ENCODE assay signal across 8 cellular contexts in the genomic region with DNA sequence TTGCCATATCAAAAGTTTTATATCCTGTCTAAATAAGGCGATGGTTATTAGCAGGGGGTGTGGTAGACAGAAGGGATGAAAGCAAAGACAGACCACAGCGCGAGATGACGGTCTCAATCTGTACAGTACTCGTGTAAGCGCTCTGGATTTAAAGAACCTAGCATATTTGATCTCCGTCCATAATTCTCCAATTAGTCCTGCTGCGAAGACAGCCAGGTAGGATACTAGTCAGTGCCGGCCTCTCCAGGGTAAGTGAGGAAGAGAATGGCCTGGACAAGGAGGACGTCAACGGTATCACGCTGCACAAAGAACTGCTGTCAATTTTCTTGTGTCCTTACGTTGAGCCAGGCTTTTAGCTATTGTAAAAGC. TPM values are rescaled to one million over a fixed set of nuclear protein-coding genes. Genes with fewer than 3 reads are reported as not detected.
DNase-seq lines count a peak whose midpoint lies in the region; ATAC-seq and TF ChIP-seq lines count a peak whose summit lies in the region.

No MANE protein-coding gene starts in this region.

- peak overlapping the region; percentile 90 for H3K27ac ChIP-seq in DOHH2 (ENCODE audit: low read depth, low read length)
- H3K27ac ChIP-seq in KOPT-K1 (ENCODE audit: low read depth, low read length, poor library complexity, severe bottlenecking), result peak overlapping the region; percentile 90
- no peak overlapping the region for H3K27ac ChIP-seq in aorta (ENCODE audit: low read depth in 1 of 2, low read length in 2 of 2)

- no peak overlapping the region for H3K27ac Mint-ChIP-seq in activated naive CD8-positive, alpha-beta T cell treated with anti-CD3 and anti-CD28 coated beads, Interleukin-2, amount 50 U/mL, for 24 hours

- intact Hi-C loops in aorta (cut with DNase I), result loop anchor here in 1 of 2 donors (5.0 kb wide), 2 partner anchors 143 to 293 kb away; a partner anchor contains a TSS

- H3K36me3 ChIP-seq in DOHH2 (ENCODE audit: control insufficient read depth, low read length) (peaks cover 53% of the 10 kb centered on the region), KOPT-K1 (ENCODE audit: insufficient read depth, low read length) (peaks cover 35% of the 10 kb centered on the region), aorta (ENCODE audit: control insufficient read depth in 1 of 2, insufficient read depth in 2 of 2, low read length in 1 of 2) (no peaks in the 10 kb centered on the region)

- no peaks in the 10 kb centered on the region for H4K20me1 ChIP-seq in DOHH2 (ENCODE audit: control insufficient read depth, insufficient read depth, low read depth, low read length)

- ATAC-seq in GM19395 (IDR thresholded peaks at IDR 0.05; ENCODE audit: unreplicated experiment) (peak; percentile 27), aorta (ENCODE audit: low FRiP score) (no peak)
- no peak for ATAC-seq in activated naive CD8-positive, alpha-beta T cell treated with anti-CD3 and anti-CD28 coated beads, Interleukin-2, amount 50 U/mL, for 24 hours

- no peaks in the 10 kb centered on the region for H3K9me3 Mint-ChIP-seq in activated naive CD8-positive, alpha-beta T cell treated with anti-CD3 and anti-CD28 coated beads, Interleukin-2, amount 50 U/mL, for 24 hours

- no peak overlapping the region for H3K4me3 Mint-ChIP-seq in activated naive CD8-positive, alpha-beta T cell treated with anti-CD3 and anti-CD28 coated beads, Interleukin-2, amount 50 U/mL, for 24 hours

- no peaks in the 10 kb centered on the region for H3K27me3 Mint-ChIP-seq in activated naive CD8-positive, alpha-beta T cell treated with anti-CD3 and anti-CD28 coated beads, Interleukin-2, amount 50 U/mL, for 24 hours

- 3 to 5% methylated on average over 13 of the region's 13 CpGs for WGBS in aorta, 2 donors

- H3K4me2 ChIP-seq in DOHH2 (ENCODE audit: low read length), result peak overlapping the region; percentile 85

- no peaks in the 10 kb centered on the region; the same call in 1 of the 2 replicates for H3F3A ChIP-seq in DOHH2 (ENCODE audit: control insufficient read depth, insufficient read depth)

- H3K4me1 ChIP-seq in DOHH2 (ENCODE audit: control insufficient read depth, low read length) (peaks cover 21% of the 10 kb centered on the region), aorta (ENCODE audit: control insufficient read depth in 1 of 2, insufficient read depth in 2 of 2, low read length in 2 of 2) (peaks cover 0 to 4% of the 10 kb centered on the region in 2 donors)

- no peak for TF ChIP-seq CTCF in DOHH2 (IDR thresholded peaks at IDR 0.05; ENCODE audit: low read depth, low read length, poor library complexity, severe bottlenecking)

- H3K36me3 Mint-ChIP-seq in activated naive CD8-positive, alpha-beta T cell treated with anti-CD3 and anti-CD28 coated beads, Interleukin-2, amount 50 U/mL, for 24 hours (ENCODE audit: low read depth), result peaks cover 18% of the 10 kb centered on the region

- H3K9me2 ChIP-seq in DOHH2 (replicated peaks; ENCODE audit: control insufficient read depth, low read length), result no peaks in the 10 kb centered on the region

- H3K4me3 ChIP-seq in DOHH2 (ENCODE audit: low read length), result peak overlapping the region; percentile 96
- H3K4me3 ChIP-seq in aorta (ENCODE audit: low read length in 2 of 2), result peak overlapping the region; percentile 39 to 71

- H3K4me1 Mint-ChIP-seq in activated naive CD8-positive, alpha-beta T cell treated with anti-CD3 and anti-CD28 coated beads, Interleukin-2, amount 50 U/mL, for 24 hours, result no peaks in the 10 kb centered on the region

- DNase-seq in activated naive CD8-positive, alpha-beta T cell treated with anti-CD3 and anti-CD28 coated beads, Interleukin-2, amount 50 U/mL, for 24 hours, result peak; percentile 4
- DNase-seq in left kidney (ENCODE audit: low read depth, low spot score) (peak; percentile 49), aorta (no peak), AG08396 (ENCODE audit: low spot score) (no peak), NCI-H2171 treated with DMSO at 0.1 percent for 48 hours (lab: John Stamatoyannopoulos, UW) (no peak)

- H3K79me2 ChIP-seq in DOHH2 (ENCODE audit: control insufficient read depth, low read length), result peaks cover 50% of the 10 kb centered on the region

- H3K9me3 ChIP-seq in DOHH2 (ENCODE audit: control insufficient read depth, insufficient read depth, low read length) (no peaks in the 10 kb centered on the region), KOPT-K1 (ENCODE audit: insufficient read depth, low read length, poor library complexity, severe bottlenecking) (no peaks in the 10 kb centered on the region), aorta (ENCODE audit: control insufficient read depth, low read length) (no peaks in the 10 kb centered on the region)

- H3K27me3 ChIP-seq in DOHH2 (ENCODE audit: control insufficient read depth, low read length) (no peaks in the 10 kb centered on the region), aorta (ENCODE audit: control insufficient read depth in 1 of 2, insufficient read depth in 2 of 2, low read length in 1 of 2) (no peaks in the 10 kb centered on the region)

RNA-seq across cellular contexts. Expression of a gene that starts 0.7 kb away (rescaled TPM):
- under 1 TPM in 1 of 2 donors, not detected in 1; 0.81 TPM for total RNA-seq in aorta
- 1 to 10 TPM in 1 of 2 donors, under 1 TPM in 1; 0.28 to 2.8 TPM for polyA plus RNA-seq in aorta

Comparison
In these comparisons a context has a peak if more than half of its experiments do, and no peak if none do; other contexts are left out.
1. H3K27ac ChIP-seq: peak in DOHH2 (single experiment) and KOPT-K1 (single experiment); none in aorta (0 of 2).
2. DNase-seq: peak in activated naive CD8-positive, alpha-beta T cell treated with anti-CD3 and anti-CD28 coated beads, Interleukin-2, amount 50 U/mL, for 24 hours (single experiment) and left kidney (single experiment); none in aorta (0 of 2), AG08396 (single experiment) and NCI-H2171 treated with DMSO at 0.1 percent for 48 hours (single experiment).